Comparison of ENCODE assay signal across 8 cellular contexts in genomic region chr5:150758210-150758533, GRCh38. TPM values are rescaled to one million over a fixed set of nuclear protein-coding genes. Genes with fewer than 3 reads are reported as not detected.
A peak's percentile ranks its signal among the peaks of the same experiment; 100 is the strongest.
DNase-seq lines count a peak whose midpoint lies in the region; ATAC-seq and TF ChIP-seq lines count a peak whose summit lies in the region.

No MANE protein-coding gene starts in this region.

- peaks cover 31% of the 10 kb centered on the region for H3K4me1 Mint-ChIP-seq in activated CD8-positive, alpha-beta T cell treated with anti-CD3 and anti-CD28 coated beads, Interleukin-2, amount 10 ng/mL, durations not matched to agents 7 days and 5 days (ENCODE audit: low read depth)

- H3K4me3 ChIP-seq in kidney epithelial cell (ENCODE audit: low read depth, low read length) = peak overlapping the region; percentile 77
- peak overlapping the region; percentile 54 to 60 (median 56) for H3K4me3 ChIP-seq in transverse colon

- H3K36me3 Mint-ChIP-seq in activated CD8-positive, alpha-beta T cell treated with anti-CD3 and anti-CD28 coated beads, Interleukin-2, amount 10 ng/mL, durations not matched to agents 7 days and 5 days (ENCODE audit: low read depth) = peaks cover 36% of the 10 kb centered on the region

- in situ Hi-C loops in transverse colon (cut with MboI; ENCODE audit: low pct_ligation_motif_present in 1 of 4, low pct_unique_long_range_greater_than_20kb in 1 of 4, low sequenced_read_pairs in 3 of 4) = no loop called here

- TF ChIP-seq CTCF in kidney epithelial cell (IDR thresholded peaks at IDR 0.05; ENCODE audit: insufficient read depth, low read length, poor library complexity, severe bottlenecking) = no peak
- TF ChIP-seq CTCF in transverse colon (IDR thresholded peaks at IDR 0.05) = no peak

- no peaks in the 10 kb centered on the region for H3K9me3 ChIP-seq in transverse colon

- H3K27ac ChIP-seq in transverse colon = peak overlapping the region; percentile 90 to 95 (median 94)

- H3K27ac Mint-ChIP-seq in activated CD8-positive, alpha-beta T cell treated with anti-CD3 and anti-CD28 coated beads, Interleukin-2, amount 10 ng/mL, durations not matched to agents 7 days and 5 days = no peak overlapping the region

- POLR2A ChIA-PET in activated CD8-positive, alpha-beta T cell treated with anti-CD3 and anti-CD28 coated beads, Interleukin-2, amount 10 ng/mL, durations not matched to agents 7 days and 5 days (lab: Charles Lee) = interaction anchor here (1.1 to 3.0 kb wide), 9 partner anchors 19 to 88 kb away, joined by 3 to 20 read pairs (median 6); partner anchors contain the start of genes IRGM, RBM22 and SMIM3

- peak; percentile 27 for ATAC-seq in GM18907 (IDR thresholded peaks at IDR 0.05; ENCODE audit: unreplicated experiment)
- peak; percentile 18 for ATAC-seq in HG02973 (IDR thresholded peaks at IDR 0.05; ENCODE audit: unreplicated experiment)
- ATAC-seq in activated CD8-positive, alpha-beta T cell treated with anti-CD3 and anti-CD28 coated beads, Interleukin-2, amount 10 ng/mL, durations not matched to agents 7 days and 5 days = peak; percentile 21

- no peaks in the 10 kb centered on the region for H3K27me3 ChIP-seq in kidney epithelial cell (ENCODE audit: control insufficient read depth, insufficient read depth, low read length)
- no peaks in the 10 kb centered on the region for H3K27me3 ChIP-seq in transverse colon

- H3K27me3 Mint-ChIP-seq in activated CD8-positive, alpha-beta T cell treated with anti-CD3 and anti-CD28 coated beads, Interleukin-2, amount 10 ng/mL, durations not matched to agents 7 days and 5 days (ENCODE audit: low read depth) = no peaks in the 10 kb centered on the region

- no peak for TF ChIP-seq EP300 in transverse colon (IDR thresholded peaks at IDR 0.05; ENCODE audit: low read depth)

- TF ChIP-seq POLR2A in transverse colon (IDR thresholded peaks at IDR 0.05) = peak; percentile 49

- intact Hi-C loops in transverse colon (cut with DNase I; ENCODE audit: low total_unique reads) = no loop called here

- H3K9me3 Mint-ChIP-seq in activated CD8-positive, alpha-beta T cell treated with anti-CD3 and anti-CD28 coated beads, Interleukin-2, amount 10 ng/mL, durations not matched to agents 7 days and 5 days (ENCODE audit: insufficient read depth) = no peaks in the 10 kb centered on the region

- DNase-seq in activated CD8-positive, alpha-beta T cell treated with anti-CD3 and anti-CD28 coated beads, Interleukin-2, amount 10 ng/mL, durations not matched to agents 7 days and 5 days = no peak
- DNase-seq in kidney epithelial cell (ENCODE audit: low read depth) = no peak
- no peak for DNase-seq in transverse colon
- DNase-seq in stimulated activated naive CD4-positive, alpha-beta T cell treated with Interleukin-2 at 50 U/mL for 16 hours (lab: John Stamatoyannopoulos, UW) = no peak
- no peak for DNase-seq in mesenteric fat pad (ENCODE audit: low spot score)
- DNase-seq in NCI-H1417 treated with DMSO at 0.1 percent for 48 hours (lab: John Stamatoyannopoulos, UW) = no peak

- WGBS in transverse colon (ENCODE audit: low coverage in 1 of 2), 2 donors = 0 to 4% methylated on average over 6 to 11 of the region's 11 CpGs

- H3K4me3 Mint-ChIP-seq in activated CD8-positive, alpha-beta T cell treated with anti-CD3 and anti-CD28 coated beads, Interleukin-2, amount 10 ng/mL, durations not matched to agents 7 days and 5 days = no peak overlapping the region

- H3K36me3 ChIP-seq in kidney epithelial cell (ENCODE audit: control insufficient read depth, insufficient read depth, low read length) = peaks cover 3% of the 10 kb centered on the region
- peaks cover 0 to 32% (median 0%) of the 10 kb centered on the region in 4 donors for H3K36me3 ChIP-seq in transverse colon

- H3K4me1 ChIP-seq in transverse colon = peaks cover 8 to 41% (median 18%) of the 10 kb centered on the region in 4 donors

- CTCF ChIA-PET in activated CD8-positive, alpha-beta T cell treated with anti-CD3 and anti-CD28 coated beads, Interleukin-2, amount 10 ng/mL, durations not matched to agents 7 days and 5 days (lab: Charles Lee) = interaction anchor here (0.8 to 3.9 kb wide), 11 partner anchors 16 to 357 kb away, joined by 3 to 21 read pairs (median 3); partner anchors contain the start of genes IRGM, RBM22 and SMIM3

RNA-seq across cellular contexts. Expression of gene DCTN4, which starts 0.6 kb away (rescaled TPM):
- total RNA-seq in activated CD8-positive, alpha-beta T cell treated with anti-CD3 and anti-CD28 coated beads, Interleukin-2, amount 10 ng/mL, durations not matched to agents 7 days and 5 days = 10 to 100 TPM; 35.0 to 35.4 TPM
- total RNA-seq in kidney epithelial cell = 40.3 and 54.0 TPM in 2 replicates
- total RNA-seq in transverse colon = 10 to 100 TPM; 23.2 to 55.3 (median 42.4) TPM
- 75.5 TPM for total RNA-seq in mesenteric fat pad

RNA-seq across cellular contexts. Expression of gene SMIM3, which starts 20.4 kb away (rescaled TPM):
- 10 to 100 TPM; 16.4 to 16.7 TPM for total RNA-seq in activated CD8-positive, alpha-beta T cell treated with anti-CD3 and anti-CD28 coated beads, Interleukin-2, amount 10 ng/mL, durations not matched to agents 7 days and 5 days
- 9.7 and 9.8 TPM in 2 replicates for total RNA-seq in kidney epithelial cell
- 10 to 100 TPM; 19.1 to 22.4 (median 20.4) TPM for total RNA-seq in transverse colon
- 177 TPM for total RNA-seq in mesenteric fat pad

RNA-seq across cellular contexts. Expression of gene RBM22, which starts 57.3 kb away (rescaled TPM):
- 10 to 100 TPM; 64.0 to 65.2 TPM for total RNA-seq in activated CD8-positive, alpha-beta T cell treated with anti-CD3 and anti-CD28 coated beads, Interleukin-2, amount 10 ng/mL, durations not matched to agents 7 days and 5 days
- total RNA-seq in kidney epithelial cell (55.6 and 56.7 TPM in 2 replicates), transverse colon (10 to 100 TPM; 22.1 to 40.6 (median 35.6) TPM), mesenteric fat pad (44.1 TPM)
